17 cellular contexts compared by ENCODE assay signal in genomic region chr12:112848972-112849371, GRCh38. TPM values are rescaled to one million over a fixed set of nuclear protein-coding genes. Genes with fewer than 3 reads are reported as not detected.
DNase-seq lines count a peak whose midpoint lies in the region; ATAC-seq and TF ChIP-seq lines count a peak whose summit lies in the region.
"Had no signal": no experiment of that assay in that cellular context is flagged by ENCODE, and none has a peak within 500 bp of the region (broad histone marks: within the 10 kb centered on the region; RNA-seq: fewer than 3 reads in every experiment).

No MANE protein-coding gene starts in this region.

- H3K4me3 Mint-ChIP-seq in natural killer cell treated with Interleukin-12 subunit alpha and Interleukin-12 subunit beta and Interleukin-15 and Interleukin-18, amount 100 ng/mL, for 72 hours = peak overlapping the region; percentile 49
- H3K4me3 Mint-ChIP-seq in activated naive CD8-positive, alpha-beta T cell treated with anti-CD3 and anti-CD28 coated beads for 36 hours = no peak overlapping the region
- H3K4me3 Mint-ChIP-seq: T-cell had no signal

- peak overlapping the region in 31 of 59 donors; percentile 7 to 70 (median 54) for H3K27ac ChIP-seq in dorsolateral prefrontal cortex

- peak overlapping the region in 1 of 2 donors; percentile 2 for H3K27ac Mint-ChIP-seq in natural killer cell treated with Interleukin-12 subunit alpha and Interleukin-12 subunit beta and Interleukin-15 and Interleukin-18, amount 100 ng/mL, for 72 hours
- H3K27ac Mint-ChIP-seq in activated naive CD8-positive, alpha-beta T cell treated with anti-CD3 and anti-CD28 coated beads for 36 hours = no peak overlapping the region
- H3K27ac Mint-ChIP-seq: T-cell had no signal

- H3K27me3 Mint-ChIP-seq in natural killer cell treated with Interleukin-12 subunit alpha and Interleukin-12 subunit beta and Interleukin-15 and Interleukin-18, amount 100 ng/mL, for 72 hours = peaks cover 7 to 11% of the 10 kb centered on the region in 2 donors
- H3K27me3 Mint-ChIP-seq in activated naive CD8-positive, alpha-beta T cell treated with anti-CD3 and anti-CD28 coated beads for 36 hours = peaks cover 19% of the 10 kb centered on the region

- DNase-seq in NCI-H2227 (lab: John Stamatoyannopoulos, UW; ENCODE audit: unreplicated experiment) (peak; percentile 36), NCI-H2227 treated with DMSO at 0.1 percent for 48 hours (lab: John Stamatoyannopoulos, UW) (no peak), NCI-H1694 treated with DMSO at 0.1 percent for 48 hours (lab: John Stamatoyannopoulos, UW) (peak; percentile 64), dorsolateral prefrontal cortex (no peak), HT-29 (ENCODE audit: low spot score) (no peak)
- no peak for DNase-seq in natural killer cell treated with Interleukin-12 subunit alpha and Interleukin-12 subunit beta and Interleukin-15 and Interleukin-18, amount 100 ng/mL, for 72 hours (ENCODE audit: low spot score)
- no peak for DNase-seq in activated naive CD8-positive, alpha-beta T cell treated with anti-CD3 and anti-CD28 coated beads for 36 hours
- DNase-seq: GOT3, NCI-H1048, NCI-H1930 had no signal

- peaks cover 0 to 22% (median 0%) of the 10 kb centered on the region in 45 donors for H3K27me3 ChIP-seq in dorsolateral prefrontal cortex

- no peaks in the 10 kb centered on the region for H3K9me3 Mint-ChIP-seq in natural killer cell treated with Interleukin-12 subunit alpha and Interleukin-12 subunit beta and Interleukin-15 and Interleukin-18, amount 100 ng/mL, for 72 hours
- H3K9me3 Mint-ChIP-seq in activated naive CD8-positive, alpha-beta T cell treated with anti-CD3 and anti-CD28 coated beads for 36 hours = no peaks in the 10 kb centered on the region
- H3K9me3 Mint-ChIP-seq: T-cell had no signal

- no peaks in the 10 kb centered on the region for H3K36me3 Mint-ChIP-seq in natural killer cell treated with Interleukin-12 subunit alpha and Interleukin-12 subunit beta and Interleukin-15 and Interleukin-18, amount 100 ng/mL, for 72 hours
- H3K36me3 Mint-ChIP-seq in activated naive CD8-positive, alpha-beta T cell treated with anti-CD3 and anti-CD28 coated beads for 36 hours = no peaks in the 10 kb centered on the region
- H3K36me3 Mint-ChIP-seq: T-cell had no signal

- H3K4me3 ChIP-seq in dorsolateral prefrontal cortex = no peak overlapping the region
- H3K4me3 ChIP-seq: A549 had no signal

- peaks cover 18 to 19% of the 10 kb centered on the region in 2 donors for H3K4me1 Mint-ChIP-seq in natural killer cell treated with Interleukin-12 subunit alpha and Interleukin-12 subunit beta and Interleukin-15 and Interleukin-18, amount 100 ng/mL, for 72 hours (ENCODE audit: low read depth in 2 of 2)
- no peaks in the 10 kb centered on the region for H3K4me1 Mint-ChIP-seq in activated naive CD8-positive, alpha-beta T cell treated with anti-CD3 and anti-CD28 coated beads for 36 hours

- intact Hi-C loops in dorsolateral prefrontal cortex (cut with DNase I) = no loop called here

- ATAC-seq in natural killer cell treated with Interleukin-12 subunit alpha and Interleukin-12 subunit beta and Interleukin-15 and Interleukin-18, amount 100 ng/mL, for 72 hours = peak; percentile 55 to 68
- ATAC-seq in HG03520 (IDR thresholded peaks at IDR 0.05; ENCODE audit: unreplicated experiment) = no peak
- ATAC-seq: A549, Panc1, Right ventricle myocardium inferior had no signal

- no peak for TF ChIP-seq CTCF in dorsolateral prefrontal cortex (IDR thresholded peaks at IDR 0.05 in 54 of 56, conservative IDR thresholded peaks at IDR 0.05 in 2 of 56; ENCODE audit: low read depth in 1 of 56, partially characterized antibody in 56 of 56)

RNA-seq across cellular contexts. Expression of gene RPH3A, which starts 57.4 kb away (rescaled TPM):
- total RNA-seq in dorsolateral prefrontal cortex = 100 to 1,000 TPM in 114 of 120 experiments, 10 to 100 TPM in 6; 68.0 to 384 (median 219) TPM
- not detected for total RNA-seq in natural killer cell treated with Interleukin-12 subunit alpha and Interleukin-12 subunit beta and Interleukin-15 and Interleukin-18, amount 100 ng/mL, for 72 hours
- total RNA-seq in HT-29 (2014; rRNA removed; shearing (Covaris generic)) = not detected in 2 replicates
- not detected for total RNA-seq in activated naive CD8-positive, alpha-beta T cell treated with anti-CD3 and anti-CD28 coated beads for 36 hours
- total RNA-seq: Daoy, MCF 10A, T-cell had no signal

RNA-seq across cellular contexts. Expression of gene OAS1, which starts 57.8 kb away (rescaled TPM):
- 10 to 100 TPM in 33 of 120 experiments, 1 to 10 TPM in 87; 2.5 to 87.4 (median 7.9) TPM for total RNA-seq in dorsolateral prefrontal cortex
- 1 to 10 TPM; 2.8 to 4.7 TPM for total RNA-seq in natural killer cell treated with Interleukin-12 subunit alpha and Interleukin-12 subunit beta and Interleukin-15 and Interleukin-18, amount 100 ng/mL, for 72 hours
- 51.0 and 54.3 TPM in 2 replicates for total RNA-seq in HT-29 (2014; rRNA removed; shearing (Covaris generic))
- 10 to 100 TPM; 33.6 to 34.9 TPM for total RNA-seq in activated naive CD8-positive, alpha-beta T cell treated with anti-CD3 and anti-CD28 coated beads for 36 hours

Comparison
In these comparisons a context has a peak if more than half of its experiments do, and no peak if none do; other contexts are left out.
1. DNase-seq: peak in NCI-H2227 (single experiment) and NCI-H1694 treated with DMSO at 0.1 percent for 48 hours (single experiment); none in NCI-H2227 treated with DMSO at 0.1 percent for 48 hours (single experiment), dorsolateral prefrontal cortex (0 of 10), natural killer cell treated with Interleukin-12 subunit alpha and Interleukin-12 subunit beta and Interleukin-15 and Interleukin-18, amount 100 ng/mL, for 72 hours (single experiment), HT-29 (single experiment) and activated naive CD8-positive, alpha-beta T cell treated with anti-CD3 and anti-CD28 coated beads for 36 hours (single experiment).
2. RNA of gene RPH3A, which starts 57.4 kb away (total RNA-seq): 68.0 to 384 TPM in dorsolateral prefrontal cortex; not detected in natural killer cell treated with Interleukin-12 subunit alpha and Interleukin-12 subunit beta and Interleukin-15 and Interleukin-18, amount 100 ng/mL, for 72 hours, not detected in HT-29 and not detected in activated naive CD8-positive, alpha-beta T cell treated with anti-CD3 and anti-CD28 coated beads for 36 hours; every median in the first group is over 10 times any median in the second.